In the genomic region with DNA sequence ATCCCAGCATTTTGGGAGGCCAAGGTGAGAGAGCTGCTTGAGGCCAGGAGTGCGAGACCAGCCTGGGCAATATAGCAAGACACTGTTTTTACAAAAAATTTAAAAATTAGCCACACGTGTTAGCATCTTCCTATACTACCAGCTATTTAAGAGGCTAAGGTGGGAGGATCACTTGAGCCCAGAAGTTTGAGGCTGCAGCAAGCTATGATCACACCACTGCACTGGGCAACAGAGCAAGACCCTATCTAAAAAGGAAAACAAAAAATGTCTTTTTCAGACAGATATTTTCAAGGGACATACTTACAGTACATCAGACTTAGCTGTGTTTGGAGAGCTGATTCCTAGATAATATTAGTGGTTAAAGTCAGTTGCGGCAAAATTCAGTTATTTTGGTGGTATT, we compare ENCODE assay signal across 9 cellular contexts.
"Had no signal": no experiment of that assay in that cellular context is flagged by ENCODE, and none has a peak within 500 bp of the region (broad histone marks: within the 10 kb centered on the region; RNA-seq: fewer than 3 reads in every experiment).

No MANE protein-coding gene starts in this region.

- H3K4me2 ChIP-seq: GM23338 had no signal

- H3K27ac Mint-ChIP-seq: GM23338, H9, HFFc6, IgD-negative memory B cell had no signal

- H3K9me3 Mint-ChIP-seq: GM23338, H9, HFFc6, IgD-negative memory B cell had no signal

- H3K4me3 ChIP-seq: GM23338 had no signal

- FAIRE-seq: H1, H54, HTR-8/SVneo had no signal

- H3K36me3 Mint-ChIP-seq: IgD-negative memory B cell had no signal

- H2AFZ ChIP-seq: GM23338 had no signal

- H3K4me3 Mint-ChIP-seq: GM23338, H9, HFFc6 had no signal

- ATAC-seq: GM23338 had no signal

- DNase-seq: H9, HCEC 1CT, HFFc6, KBM-7 had no signal

- H3K27me3 Mint-ChIP-seq: IgD-negative memory B cell had no signal
